Comparison of ENCODE assay signal across 1 cellular context in genomic region chr2:171146633-171147032, GRCh38.
TF ChIP-seq lines count a peak whose summit lies in the region.

No MANE protein-coding gene starts in this region.

TF ChIP-seq in GM23338, 12 proteins besides CTCF, POLR2A, EP300 and RAD21 (continued from another document):
- TF ChIP-seq ETS1 (IDR thresholded peaks at IDR 0.05) (no peak), REST (IDR thresholded peaks at IDR 0.05; ENCODE audit: unreplicated experiment) (no peak), ZNF114 (CRISPR knock-in tag; IDR thresholded peaks at IDR 0.05) (no peak), ZNF462 (CRISPR knock-in tag; IDR thresholded peaks at IDR 0.05) (no peak), EZH2 (IDR thresholded peaks at IDR 0.05; ENCODE audit: low read depth, unreplicated experiment) (no peak)
TF ChIP-seq in GM23338: peak in this region for 0.
